ENCODE assay signal across 8 cellular contexts in the genomic region with DNA sequence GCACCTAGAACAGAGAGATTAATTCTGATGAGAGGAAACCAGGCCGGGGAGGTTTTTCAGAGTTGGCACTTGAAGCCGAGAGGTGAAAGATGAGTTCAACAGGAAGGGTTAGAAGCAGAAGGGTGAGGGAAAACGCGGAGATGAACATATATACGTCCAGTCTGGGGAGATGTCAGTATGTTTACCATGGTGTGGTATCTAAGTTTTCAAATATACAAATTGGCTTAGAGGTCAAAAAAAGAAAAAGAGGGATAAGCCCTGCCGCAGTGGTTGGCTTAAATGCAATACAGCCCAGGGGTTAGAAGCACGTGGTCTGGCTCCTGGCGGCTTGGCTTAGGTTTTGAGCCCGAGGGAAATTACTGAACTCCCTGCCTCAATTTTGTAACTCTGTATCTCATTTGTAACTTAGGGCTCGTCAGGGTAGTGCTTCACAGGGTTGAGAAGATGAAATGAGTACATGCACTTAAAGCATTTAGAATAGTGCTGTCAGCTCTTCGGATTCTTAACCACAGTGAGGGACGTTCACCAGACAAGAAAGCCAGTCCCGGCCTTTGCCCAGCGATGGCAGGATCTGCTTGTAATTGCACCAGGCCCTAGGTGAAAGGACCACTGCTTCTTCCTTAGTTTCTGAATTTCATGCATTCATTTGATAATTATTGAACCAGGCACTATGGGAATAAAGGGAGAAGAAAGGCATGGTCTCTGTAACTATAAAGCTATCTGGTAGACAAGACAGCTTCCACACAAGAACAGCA. TPM values are rescaled to one million over a fixed set of nuclear protein-coding genes. Genes with fewer than 3 reads are reported as not detected.
DNase-seq lines count a peak whose midpoint lies in the region; ATAC-seq and TF ChIP-seq lines count a peak whose summit lies in the region.

No MANE protein-coding gene starts in this region.

- H3K4me2 ChIP-seq in skeletal muscle satellite cell (ENCODE audit: low read length): peak overlapping the region; percentile 86

- DNase-seq in heart right ventricle (peak; percentile 42 to 52), cerebellar cortex (ENCODE audit: low spot score) (no peak), NCI-H1417 treated with DMSO at 0.1 percent for 48 hours (lab: John Stamatoyannopoulos, UW) (no peak)

- H3K9me3 ChIP-seq in heart right ventricle (no peaks in the 10 kb centered on the region), skeletal muscle satellite cell (replicated peaks; ENCODE audit: low read length) (no peaks in the 10 kb centered on the region)

- peak overlapping the region; percentile 96 for H3K9ac ChIP-seq in skeletal muscle satellite cell (ENCODE audit: low read depth, low read length)

- whole genome bisulfite sequencing in heart right ventricle, 2 donors: 31 to 36% methylated on average over 14 of the region's 14 CpGs

- ATAC-seq in heart right ventricle: peak in 5 of 8 donors; percentile 1 to 16 (median 10)
- no peak for ATAC-seq in GM19395 (IDR thresholded peaks at IDR 0.05; ENCODE audit: unreplicated experiment)
- ATAC-seq in HG02840 (IDR thresholded peaks at IDR 0.05; ENCODE audit: low FRiP score, unreplicated experiment): no peak

- H3K4me3 ChIP-seq in WI38 (ENCODE audit: low read depth, low read length): peak overlapping the region; percentile 49
- H3K4me3 ChIP-seq in heart right ventricle: peak overlapping the region in 8 of 10 donors; percentile 26 to 52 (median 44)
- peak overlapping the region; percentile 68 for H3K4me3 ChIP-seq in skeletal muscle satellite cell (ENCODE audit: low read length)

- H3K4me1 ChIP-seq in heart right ventricle: peaks cover 18 to 55% (median 47%) of the 10 kb centered on the region in 9 donors
- peaks cover 35% of the 10 kb centered on the region for H3K4me1 ChIP-seq in skeletal muscle satellite cell (ENCODE audit: control insufficient read depth, insufficient read depth, low read length)

- H3K27me3 ChIP-seq in heart right ventricle (peaks cover 0 to 69% (median 0%) of the 10 kb centered on the region in 7 donors), skeletal muscle satellite cell (ENCODE audit: control insufficient read depth, insufficient read depth, low read length) (peaks cover 17% of the 10 kb centered on the region)

- H3K36me3 ChIP-seq in heart right ventricle (peaks cover 0 to 10% (median 0%) of the 10 kb centered on the region in 9 donors), skeletal muscle satellite cell (ENCODE audit: insufficient read depth, low read length) (no peaks in the 10 kb centered on the region)

- TF ChIP-seq CTCF in WI38 (IDR thresholded peaks at IDR 0.05; ENCODE audit: low read depth, low read length): no peak
- TF ChIP-seq CTCF in heart right ventricle (IDR thresholded peaks at IDR 0.05): no peak

- intact Hi-C loops in heart right ventricle (cut with DNase I): loop anchor here in 4 of 10 donors (5.0 kb wide), 4 partner anchors 110 to 175 kb away; no protein-coding TSS in a partner anchor

- H3K27ac ChIP-seq in heart right ventricle: peak overlapping the region; percentile 91 to 97 (median 94)

- TF ChIP-seq EP300 in Ishikawa (IDR thresholded peaks at IDR 0.05; ENCODE audit: borderline replicate concordance): no peak

- TF ChIP-seq RAD21 in Ishikawa (IDR thresholded peaks at IDR 0.05; ENCODE audit: low read depth): no peak

TF ChIP-seq in Ishikawa, 13 proteins besides CTCF, POLR2A, EP300 and RAD21:
- no peak for TF ChIP-seq NFIC (IDR thresholded peaks at IDR 0.05)
- TF ChIP-seq, protein P1, sequence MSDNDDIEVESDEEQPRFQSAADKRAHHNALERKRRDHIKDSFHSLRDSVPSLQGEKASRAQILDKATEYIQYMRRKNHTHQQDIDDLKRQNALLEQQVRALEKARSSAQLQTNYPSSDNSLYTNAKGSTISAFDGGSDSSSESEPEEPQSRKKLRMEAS (IDR thresholded peaks at IDR 0.05): peak; percentile 32; the same call in 1 of the 2 replicates
TF ChIP-seq in Ishikawa: peak in this region for 1.

RNA-seq across cellular contexts. Expression of a gene that starts 6.4 kb away (rescaled TPM):
- 10 to 100 TPM in 9 of 10 donors, 1 to 10 TPM in 1; 6.8 to 43.2 (median 22.0) TPM for total RNA-seq in heart right ventricle
- 10 to 100 TPM; 11.2 to 22.8 TPM for polyA plus RNA-seq in heart right ventricle
- 0.87 and 1.0 TPM in 2 replicates for total RNA-seq in skeletal muscle satellite cell (2012; rRNA removed)

Comparison
In these comparisons a context has a peak if more than half of its experiments do, and no peak if none do; other contexts are left out.
1. ATAC-seq: peak in heart right ventricle (5 of 8); none in GM19395 (single experiment) and HG02840 (single experiment).
2. DNase-seq: peak in heart right ventricle (2 of 2); none in cerebellar cortex (single experiment) and NCI-H1417 treated with DMSO at 0.1 percent for 48 hours (single experiment).
3. Peak in every context shown above with its lines, with median percentiles within 50 percentile points of each other: H3K4me3 ChIP-seq.